Comparison of ENCODE assay signal across 21 cellular contexts in genomic region chr5:14908195-14908594, GRCh38. TPM values are rescaled to one million over a fixed set of nuclear protein-coding genes. Genes with fewer than 3 reads are reported as not detected.
A peak's percentile ranks its signal among the peaks of the same experiment; 100 is the strongest.
DNase-seq lines count a peak whose midpoint lies in the region; ATAC-seq lines count a peak whose summit lies in the region.
"Had no signal": no experiment of that assay in that cellular context is flagged by ENCODE, and none has a peak within 500 bp of the region (broad histone marks: within the 10 kb centered on the region; RNA-seq: fewer than 3 reads in every experiment).

No MANE protein-coding gene starts in this region.

- DNase-seq in GM04504 (ENCODE audit: low read depth) (peak; percentile 21), NCI-H226 (peak; percentile 84), dermis microvascular lymphatic vessel endothelial cell (ENCODE audit: low read depth in 2 of 2) (peak; percentile 17 to 62), hepatic stellate cell (ENCODE audit: low spot score) (peak; percentile 7), GM19238 (ENCODE audit: insufficient read length, low spot score) (no peak), COLO668 (lab: John Stamatoyannopoulos, UW; ENCODE audit: unreplicated experiment) (no peak)
- DNase-seq: activated CD8-positive, alpha-beta memory T cell treated with anti-CD3 and anti-CD28 coated beads, Interleukin-2, amount 50 U/mL, for 48 hours; activated effector memory CD4-positive, alpha-beta T cell treated with anti-CD3 and anti-CD28 coated beads, Interleukin-2, amount 50 U/mL, for 16 hours; AML-193; effector CD8-positive, alpha-beta T cell; esophagus squamous epithelium; H7; islet precursor cell; mesenchymal stem cell; NCI-H1694 treated with DMSO at 0.1 percent for 48 hours; NCI-H345; SIG-M5; stimulated activated CD4-positive, alpha-beta T cell treated with anti-CD3 and anti-CD28 coated beads, Interleukin-2, amount 100 ng/mL, for 24 hours; stimulated activated naive CD8-positive, alpha-beta T cell treated with anti-CD3 and anti-CD28 coated beads, Interleukin-15, Interleukin-2, amounts not matched to agents 100 U/mL and 50 U/mL, for 24 hours had no signal

- no peak for ATAC-seq in GM18520 (IDR thresholded peaks at IDR 0.05; ENCODE audit: unreplicated experiment)
- ATAC-seq: HepG2; stimulated activated naive CD8-positive, alpha-beta T cell treated with anti-CD3 and anti-CD28 coated beads, Interleukin-15, Interleukin-2, amounts not matched to agents 100 U/mL and 50 U/mL, for 24 hours had no signal

RNA-seq across cellular contexts. Expression of gene ANKH, which starts 36.6 kb away (rescaled TPM):
- total RNA-seq in dermis microvascular lymphatic vessel endothelial cell, result 12.7 and 42.4 TPM in 2 replicates

Comparison
In these comparisons a context has a peak if more than half of its experiments do, and no peak if none do; other contexts are left out.
1. DNase-seq: peak in GM04504 (single experiment), NCI-H226 (single experiment), dermis microvascular lymphatic vessel endothelial cell (2 of 2) and hepatic stellate cell (single experiment); none in GM19238 (single experiment) and COLO668 (single experiment).